Comparison of ENCODE assay signal across 18 cellular contexts in genomic region chr7:141387521-141388217, GRCh38.
DNase-seq lines count a peak whose midpoint lies in the region; ATAC-seq and TF ChIP-seq lines count a peak whose summit lies in the region.
"Had no signal": no experiment of that assay in that cellular context is flagged by ENCODE, and none has a peak within 500 bp of the region (broad histone marks: within the 10 kb centered on the region; RNA-seq: fewer than 3 reads in every experiment).

No MANE protein-coding gene starts in this region.

- TF ChIP-seq CTCF in heart left ventricle (IDR thresholded peaks at IDR 0.05), result no peak
- TF ChIP-seq CTCF in VCaP (conservative IDR thresholded peaks at IDR 0.05), result no peak
- no peak for TF ChIP-seq CTCF in type B pancreatic cell (conservative IDR thresholded peaks at IDR 0.05)
- no peak for TF ChIP-seq CTCF in ovary (IDR thresholded peaks at IDR 0.05)
- no peak for TF ChIP-seq CTCF in upper lobe of right lung (IDR thresholded peaks at IDR 0.05)

- H3K27ac Mint-ChIP-seq in type B pancreatic cell, result peak overlapping the region; percentile 72
- H3K27ac Mint-ChIP-seq: B cell, CD14-positive monocyte had no signal

- TF ChIP-seq POLR2A in heart left ventricle (IDR thresholded peaks at IDR 0.05) (no peak), ovary (IDR thresholded peaks at IDR 0.05) (no peak)

- no peaks in the 10 kb centered on the region for H3K9me3 Mint-ChIP-seq in type B pancreatic cell

- H3K4me3 ChIP-seq in heart left ventricle (no peak overlapping the region), ovary (no peak overlapping the region), upper lobe of right lung (no peak overlapping the region)
- H3K4me3 ChIP-seq: A549, Peyer's patch had no signal

- H3K27me3 ChIP-seq in heart left ventricle (no peaks in the 10 kb centered on the region), ovary (no peaks in the 10 kb centered on the region), upper lobe of right lung (no peaks in the 10 kb centered on the region)
- H3K27me3 ChIP-seq: Peyer's patch had no signal

- peaks cover 9% of the 10 kb centered on the region for H3K4me1 Mint-ChIP-seq in type B pancreatic cell (ENCODE audit: unreplicated experiment)
- H3K4me1 Mint-ChIP-seq: B cell, CD14-positive monocyte had no signal

- peak in 3 of 4 donors; percentile 13 to 42 (median 37) for ATAC-seq in heart left ventricle
- ATAC-seq in left cardiac atrium, result no peak
- no peak for ATAC-seq in upper lobe of right lung
- ATAC-seq in GM18870 (IDR thresholded peaks at IDR 0.05; ENCODE audit: unreplicated experiment), result no peak
- ATAC-seq: A549 had no signal

- intact Hi-C loops in heart left ventricle (cut with DNase I), result no loop called here
- intact Hi-C loops in left cardiac atrium (cut with DNase I), result no loop called here
- intact Hi-C loops in head of caudate nucleus (cut with DNase I), result no loop called here
- intact Hi-C loops in ovary (cut with DNase I), result no loop called here
- intact Hi-C loops in upper lobe of right lung (cut with DNase I), result no loop called here

- 57 to 66% (median 62%) methylated on average over 14 of the region's 14 CpGs for WGBS in heart left ventricle, 4 donors
- 76 to 78% (median 77%) methylated on average over 14 of the region's 14 CpGs for WGBS in ovary, 3 donors

- H3K27ac ChIP-seq in heart left ventricle (no peak overlapping the region), VCaP (peak overlapping the region; percentile 99), ovary (no peak overlapping the region), upper lobe of right lung (no peak overlapping the region)
- H3K27ac ChIP-seq: A549, Peyer's patch had no signal

- H3K4me1 ChIP-seq in heart left ventricle (peaks cover 0 to 34% (median 2%) of the 10 kb centered on the region in 12 donors), ovary (ENCODE audit: insufficient read depth) (no peaks in the 10 kb centered on the region), upper lobe of right lung (no peaks in the 10 kb centered on the region)
- H3K4me1 ChIP-seq: A549, Peyer's patch had no signal

- H3K4me3 Mint-ChIP-seq in type B pancreatic cell, result no peak overlapping the region
- H3K4me3 Mint-ChIP-seq: B cell, H9 had no signal

- DNase-seq in heart left ventricle (no peak), left cardiac atrium (no peak), head of caudate nucleus (peak in 26 of 42 donors; percentile 26 to 81 (median 52)), type B pancreatic cell (ENCODE audit: extremely low spot score, unreplicated experiment) (no peak), ovary (no peak), upper lobe of right lung (no peak)
- DNase-seq: H9, Kasumi-1, NCI-H1930, NCI-H345, NCI-H524, NCI-H774, Peyer's patch had no signal

- H3K36me3 ChIP-seq in heart left ventricle (no peaks in the 10 kb centered on the region), ovary (no peaks in the 10 kb centered on the region), upper lobe of right lung (no peaks in the 10 kb centered on the region)
- H3K36me3 ChIP-seq: Peyer's patch had no signal

- H3K9me3 ChIP-seq in heart left ventricle (no peaks in the 10 kb centered on the region), ovary (no peaks in the 10 kb centered on the region), upper lobe of right lung (no peaks in the 10 kb centered on the region)
- H3K9me3 ChIP-seq: A549, Peyer's patch had no signal

- peaks cover 3% of the 10 kb centered on the region for H3K27me3 Mint-ChIP-seq in type B pancreatic cell

- no peak for TF ChIP-seq EP300 in ovary (IDR thresholded peaks at IDR 0.05)

- no peaks in the 10 kb centered on the region for H3K36me3 Mint-ChIP-seq in type B pancreatic cell
- H3K36me3 Mint-ChIP-seq: CD14-positive monocyte had no signal

Comparison
In these comparisons a context has a peak if more than half of its experiments do, and no peak if none do; other contexts are left out.
1. ATAC-seq: peak in heart left ventricle (3 of 4); none in left cardiac atrium (0 of 2), upper lobe of right lung (single experiment) and GM18870 (single experiment).
2. DNase-seq: peak in head of caudate nucleus (26 of 42); none in heart left ventricle (0 of 5), left cardiac atrium (single experiment), type B pancreatic cell (single experiment), ovary (0 of 5) and upper lobe of right lung (single experiment).